Comparison of ENCODE assay signal across 28 cellular contexts in genomic region chr4:48043504-48043903, GRCh38. TPM values are rescaled to one million over a fixed set of nuclear protein-coding genes. Genes with fewer than 3 reads are reported as not detected.
"Had no signal": no experiment of that assay in that cellular context is flagged by ENCODE, and none has a peak within 500 bp of the region (broad histone marks: within the 10 kb centered on the region; RNA-seq: fewer than 3 reads in every experiment).

No MANE protein-coding gene starts in this region.

- H3K4me1 Mint-ChIP-seq: neural crest cell had no signal

- H3K9me3 Mint-ChIP-seq: activated CD4-positive, alpha-beta T cell treated with anti-CD3 and anti-CD28 coated beads, Interleukin-2, amount 10 ng/mL, durations not matched to agents 7 days and 5 days; activated naive CD8-positive, alpha-beta T cell treated with anti-CD3 and anti-CD28 coated beads, Interleukin-2, amount 10 ng/mL, durations not matched to agents 7 days and 5 days; activated T-cell treated with anti-CD3 and anti-CD28 coated beads, Interleukin-2, amount 50 U/mL, for 4 hours; memory B cell; neural crest cell; T-helper 2 cell treated with Interferon-gamma antibody and Interleukin-4, amounts not matched to agents 5 μg/mL and 100 μg/mL, for 36 hours had no signal

- H3K36me3 ChIP-seq: breast epithelium, gastroesophageal sphincter, heart left ventricle, thoracic aorta, upper lobe of left lung had no signal

- H3K4me1 ChIP-seq: breast epithelium, gastroesophageal sphincter had no signal

- H3K27ac ChIP-seq: breast epithelium, coronary artery, esophagus squamous epithelium, gastroesophageal sphincter, heart left ventricle, thoracic aorta, upper lobe of left lung, VCaP had no signal

- H3K27me3 ChIP-seq: upper lobe of left lung had no signal

- DNase-seq: activated CD4-positive, alpha-beta T cell treated with anti-CD3 and anti-CD28 coated beads, Interleukin-2, amount 10 ng/mL, durations not matched to agents 7 days and 5 days; activated CD8-positive, alpha-beta memory T cell treated with anti-CD3 and anti-CD28 coated beads for 24 hours; activated CD8-positive, alpha-beta memory T cell treated with anti-CD3 and anti-CD28 coated beads, Interleukin-2, amount 50 U/mL, for 48 hours; activated naive CD4-positive, alpha-beta T cell treated with Interleukin-2 at 50 U/mL for 16 hours; activated naive CD8-positive, alpha-beta T cell treated with anti-CD3 and anti-CD28 coated beads, Interleukin-2, amount 10 ng/mL, durations not matched to agents 7 days and 5 days; activated T-cell treated with anti-CD3 and anti-CD28 coated beads, Interleukin-2, amount 50 U/mL, for 4 hours; amniotic stem cell; cerebellar nuclear complex; esophagus squamous epithelium; heart left ventricle; islet precursor cell; left cardiac atrium; occipital lobe; posterior cingulate gyrus; retina; stimulated activated CD4-positive, alpha-beta T cell treated with anti-CD3 and anti-CD28 coated beads, Interleukin-4, amount 100 ng/mL, for 1 hour; stimulated activated naive CD4-positive, alpha-beta T cell treated with Interleukin-2 at 50 U/mL for 16 hours; upper lobe of left lung had no signal

- H3K4me3 Mint-ChIP-seq: activated CD4-positive, alpha-beta T cell treated with anti-CD3 and anti-CD28 coated beads, Interleukin-2, amount 10 ng/mL, durations not matched to agents 7 days and 5 days; activated naive CD8-positive, alpha-beta T cell treated with anti-CD3 and anti-CD28 coated beads, Interleukin-2, amount 10 ng/mL, durations not matched to agents 7 days and 5 days; activated T-cell treated with anti-CD3 and anti-CD28 coated beads, Interleukin-2, amount 50 U/mL, for 4 hours; memory B cell; neural crest cell; T-helper 2 cell treated with Interferon-gamma antibody and Interleukin-4, amounts not matched to agents 5 μg/mL and 100 μg/mL, for 36 hours had no signal

- H3K27ac Mint-ChIP-seq: activated CD4-positive, alpha-beta T cell treated with anti-CD3 and anti-CD28 coated beads, Interleukin-2, amount 10 ng/mL, durations not matched to agents 7 days and 5 days; activated naive CD8-positive, alpha-beta T cell treated with anti-CD3 and anti-CD28 coated beads, Interleukin-2, amount 10 ng/mL, durations not matched to agents 7 days and 5 days; memory B cell; T-helper 2 cell treated with Interferon-gamma antibody and Interleukin-4, amounts not matched to agents 5 μg/mL and 100 μg/mL, for 36 hours had no signal

- H3K9me3 ChIP-seq: breast epithelium, esophagus squamous epithelium, gastroesophageal sphincter, heart left ventricle, thoracic aorta, upper lobe of left lung had no signal

- H3K4me3 ChIP-seq: breast epithelium, coronary artery, esophagus squamous epithelium, gastroesophageal sphincter, heart left ventricle, thoracic aorta, upper lobe of left lung had no signal

- ATAC-seq: activated CD4-positive, CD25-positive, alpha-beta regulatory T cell treated with anti-CD3 and anti-CD28 coated beads, Interleukin-2, amount 50 U/mL, for 24 hours; activated T-cell treated with anti-CD3 and anti-CD28 coated beads, Interleukin-2, amount 50 U/mL, for 4 hours; gastroesophageal sphincter; heart left ventricle; left cardiac atrium had no signal

- H3K36me3 Mint-ChIP-seq: memory B cell had no signal

RNA-seq across cellular contexts. Expression of gene CNGA1, which starts 27.0 kb away (rescaled TPM):
- total RNA-seq: activated CD4-positive, alpha-beta T cell treated with anti-CD3 and anti-CD28 coated beads, Interleukin-2, amount 10 ng/mL, durations not matched to agents 7 days and 5 days; activated naive CD8-positive, alpha-beta T cell treated with anti-CD3 and anti-CD28 coated beads, Interleukin-2, amount 10 ng/mL, durations not matched to agents 7 days and 5 days; mononuclear cell; neural crest cell; occipital lobe had no signal
